8 cellular contexts compared by ENCODE assay signal in the genomic region with DNA sequence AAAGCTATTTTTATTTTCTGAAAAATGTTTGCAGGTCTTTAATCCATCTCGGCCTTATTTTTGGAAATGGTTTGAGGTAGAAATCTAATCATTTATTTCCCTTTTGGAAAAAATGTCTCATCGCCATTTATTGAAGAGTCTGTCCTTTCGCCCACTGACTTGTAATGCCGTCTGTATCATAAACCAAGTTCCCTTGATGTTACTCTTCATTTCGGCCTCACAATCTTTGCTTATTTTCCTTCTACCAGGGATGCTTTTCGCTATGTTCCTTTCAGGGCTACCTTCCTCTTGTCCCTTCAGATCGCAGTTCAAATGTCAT. TPM values are rescaled to one million over a fixed set of nuclear protein-coding genes. Genes with fewer than 3 reads are reported as not detected.
DNase-seq lines count a peak whose midpoint lies in the region; ATAC-seq, FAIRE-seq and TF ChIP-seq lines count a peak whose summit lies in the region.

No MANE protein-coding gene starts in this region.

- intact Hi-C loops in heart left ventricle (cut with DNase I) (loop anchor here in 8 of 10 donors (2.0 to 10.0 kb wide), 4 partner anchors 94 to 157 kb away; a partner anchor contains a TSS), left cardiac atrium (cut with DNase I) (no loop called here), vagina (cut with DNase I) (no loop called here)

- H3K9me3 ChIP-seq in heart left ventricle (no peaks in the 10 kb centered on the region), mononuclear cell (ENCODE audit: low read depth, low read length) (no peaks in the 10 kb centered on the region), vagina (no peaks in the 10 kb centered on the region)

- no peak for TF ChIP-seq CTCF in heart left ventricle (IDR thresholded peaks at IDR 0.05)
- TF ChIP-seq CTCF in vagina (IDR thresholded peaks at IDR 0.05): no peak

- ATAC-seq in heart left ventricle (no peak), left cardiac atrium (no peak)

- FAIRE-seq in HTR-8/SVneo (lab: Jason Lieb, UNC): no peak

- H3K36me3 ChIP-seq in heart left ventricle: no peaks in the 10 kb centered on the region
- no peaks in the 10 kb centered on the region for H3K36me3 ChIP-seq in vagina

- TF ChIP-seq POLR2A in heart left ventricle (IDR thresholded peaks at IDR 0.05) (no peak), vagina (IDR thresholded peaks at IDR 0.05) (no peak)

- H3K27ac ChIP-seq in heart left ventricle: peak overlapping the region; percentile 84 to 97 (median 92)
- peak overlapping the region; percentile 99 for H3K27ac ChIP-seq in cingulate gyrus (ENCODE audit: low read depth, low read length)
- H3K27ac ChIP-seq in vagina: peak overlapping the region; percentile 84

- peaks cover 13 to 39% (median 32%) of the 10 kb centered on the region in 12 donors for H3K4me1 ChIP-seq in heart left ventricle
- H3K4me1 ChIP-seq in mononuclear cell (ENCODE audit: insufficient read depth, low read length): peaks cover 33% of the 10 kb centered on the region
- peaks cover 42% of the 10 kb centered on the region for H3K4me1 ChIP-seq in vagina

- peak overlapping the region; percentile 56 to 97 (median 86) for H3K4me3 ChIP-seq in heart left ventricle
- H3K4me3 ChIP-seq in mononuclear cell (ENCODE audit: low read length): peak overlapping the region; percentile 95
- H3K4me3 ChIP-seq in vagina: peak overlapping the region; percentile 73 to 96

- 34 to 44% (median 39%) methylated on average over 7 of the region's 7 CpGs for WGBS in heart left ventricle, 4 donors

- DNase-seq in heart left ventricle (no peak), left cardiac atrium (no peak), vagina (ENCODE audit: extremely low spot score in 2 of 2) (no peak), HuH-7.5 (ENCODE audit: low spot score) (no peak), HTR-8/SVneo (ENCODE audit: insufficient read length, low spot score) (no peak)
- DNase-seq in activated T-cell treated with anti-CD3 and anti-CD28 coated beads, Interleukin-2, amount 50 U/mL, for 1 hour: no peak

- H3K27me3 ChIP-seq in heart left ventricle (no peaks in the 10 kb centered on the region), mononuclear cell (ENCODE audit: insufficient read depth, low read length) (no peaks in the 10 kb centered on the region), vagina (no peaks in the 10 kb centered on the region)

RNA-seq across cellular contexts. Expression of a gene that starts 0.4 kb away (rescaled TPM):
- total RNA-seq in heart left ventricle: 10 to 100 TPM in 8 of 9 donors, 1 to 10 TPM in 1; 9.1 to 14.5 (median 12.3) TPM
- 1 to 10 TPM; 2.7 to 8.0 TPM for polyA plus RNA-seq in heart left ventricle
- total RNA-seq in left cardiac atrium: 10 to 100 TPM; 11.7 to 13.9 TPM
- 76.4 TPM for total RNA-seq in mononuclear cell
- total RNA-seq in vagina: 16.9 TPM

Comparison
In these comparisons a context has a peak if more than half of its experiments do, and no peak if none do; other contexts are left out.
1. intact Hi-C loops: an anchor here in heart left ventricle (2.0 to 10.0 kb wide); none called in left cardiac atrium and vagina.